10 cellular contexts compared by ENCODE assay signal in genomic region chr2:163733301-163733938, GRCh38. TPM values are rescaled to one million over a fixed set of nuclear protein-coding genes. Genes with fewer than 3 reads are reported as not detected.
DNase-seq lines count a peak whose midpoint lies in the region; ATAC-seq and TF ChIP-seq lines count a peak whose summit lies in the region.
"Had no signal": no experiment of that assay in that cellular context is flagged by ENCODE, and none has a peak within 500 bp of the region (broad histone marks: within the 10 kb centered on the region; RNA-seq: fewer than 3 reads in every experiment).

No MANE protein-coding gene starts in this region.

- no peak for TF ChIP-seq POLR2A in adrenal gland (IDR thresholded peaks at IDR 0.05)

- H3K27me3 ChIP-seq in HAP-1 (ENCODE audit: low read depth): no peaks in the 10 kb centered on the region
- no peaks in the 10 kb centered on the region for H3K27me3 ChIP-seq in adrenal gland

- ATAC-seq in left ventricle myocardium superior: no peak

- in situ Hi-C loops in HAP-1 (cut with MboI; ENCODE audit: low sequenced_read_pairs): no loop called here

- WGBS in adrenal gland, 4 donors: 47 to 53% (median 50%) methylated on average over 15 of the region's 15 CpGs

- H3K36me3 ChIP-seq in HAP-1 (replicated peaks) (no peaks in the 10 kb centered on the region), adrenal gland (replicated peaks in 1 of 2) (no peaks in the 10 kb centered on the region)

- peak overlapping the region; percentile 66 for H3K4me3 ChIP-seq in HAP-1
- peak overlapping the region in 1 of 4 donors; percentile 93 for H3K4me3 ChIP-seq in adrenal gland

- DNase-seq in HAP-1 (ENCODE audit: low spot score in 2 of 2) (peak; percentile 55 to 74), adrenal gland (peak in 3 of 7 donors; percentile 23 to 57 (median 30)), left ventricle myocardium superior (peak; percentile 31), retina (peak; percentile 81), cerebellar cortex (ENCODE audit: low spot score) (no peak), NCI-H526 treated with DMSO at 0.1 percent for 48 hours (lab: John Stamatoyannopoulos, UW) (no peak), DMS 273 treated with DMSO at 0.1 percent for 48 hours (lab: John Stamatoyannopoulos, UW) (no peak), iPS-NIHi7 (ENCODE audit: extremely low spot score) (no peak)
- DNase-seq: stimulated activated CD4-positive, alpha-beta T cell treated with anti-CD3 and anti-CD28 coated beads, Interleukin-4, amount 100 ng/mL, for 4 hours had no signal

- H3K9me3 ChIP-seq in HAP-1 (no peaks in the 10 kb centered on the region), adrenal gland (replicated peaks in 1 of 3) (no peaks in the 10 kb centered on the region)

- peak overlapping the region; percentile 12 to 95 (median 53) for H3K27ac ChIP-seq in adrenal gland

- H3K4me1 ChIP-seq in HAP-1 (peaks cover 35% of the 10 kb centered on the region), adrenal gland (replicated peaks in 1 of 2) (peaks cover 11 to 27% of the 10 kb centered on the region in 2 donors)

- intact Hi-C loops in adrenal gland (cut with DNase I) (no loop called here), left ventricle myocardium superior (cut with micrococcal nuclease) (loop anchor here (10.0 kb wide), 1 partner anchor 321 kb away; no protein-coding TSS in a partner anchor)

- TF ChIP-seq CTCF in adrenal gland (IDR thresholded peaks at IDR 0.05): no peak

RNA-seq across cellular contexts. Expression of gene FIGN, which starts 2.4 kb away (rescaled TPM):
- 10 to 100 TPM in 2 of 8 donors, 1 to 10 TPM in 6; 1.1 to 10.8 (median 6.7) TPM for total RNA-seq in adrenal gland
- 1 to 10 TPM; 1.7 to 5.4 (median 4.1) TPM for polyA plus RNA-seq in adrenal gland
- 16.6 TPM for total RNA-seq in left ventricle myocardium superior
- total RNA-seq: activated CD8-positive, alpha-beta memory T cell treated with anti-CD3 and anti-CD28 coated beads for 36 hours had no signal

Comparison
In these comparisons a context has a peak if more than half of its experiments do, and no peak if none do; other contexts are left out.
1. DNase-seq: peak in HAP-1 (2 of 2), left ventricle myocardium superior (single experiment) and retina (single experiment); none in cerebellar cortex (single experiment), NCI-H526 treated with DMSO at 0.1 percent for 48 hours (single experiment), DMS 273 treated with DMSO at 0.1 percent for 48 hours (single experiment) and iPS-NIHi7 (single experiment).